ENCODE assay signal across 8 cellular contexts in the genomic region with DNA sequence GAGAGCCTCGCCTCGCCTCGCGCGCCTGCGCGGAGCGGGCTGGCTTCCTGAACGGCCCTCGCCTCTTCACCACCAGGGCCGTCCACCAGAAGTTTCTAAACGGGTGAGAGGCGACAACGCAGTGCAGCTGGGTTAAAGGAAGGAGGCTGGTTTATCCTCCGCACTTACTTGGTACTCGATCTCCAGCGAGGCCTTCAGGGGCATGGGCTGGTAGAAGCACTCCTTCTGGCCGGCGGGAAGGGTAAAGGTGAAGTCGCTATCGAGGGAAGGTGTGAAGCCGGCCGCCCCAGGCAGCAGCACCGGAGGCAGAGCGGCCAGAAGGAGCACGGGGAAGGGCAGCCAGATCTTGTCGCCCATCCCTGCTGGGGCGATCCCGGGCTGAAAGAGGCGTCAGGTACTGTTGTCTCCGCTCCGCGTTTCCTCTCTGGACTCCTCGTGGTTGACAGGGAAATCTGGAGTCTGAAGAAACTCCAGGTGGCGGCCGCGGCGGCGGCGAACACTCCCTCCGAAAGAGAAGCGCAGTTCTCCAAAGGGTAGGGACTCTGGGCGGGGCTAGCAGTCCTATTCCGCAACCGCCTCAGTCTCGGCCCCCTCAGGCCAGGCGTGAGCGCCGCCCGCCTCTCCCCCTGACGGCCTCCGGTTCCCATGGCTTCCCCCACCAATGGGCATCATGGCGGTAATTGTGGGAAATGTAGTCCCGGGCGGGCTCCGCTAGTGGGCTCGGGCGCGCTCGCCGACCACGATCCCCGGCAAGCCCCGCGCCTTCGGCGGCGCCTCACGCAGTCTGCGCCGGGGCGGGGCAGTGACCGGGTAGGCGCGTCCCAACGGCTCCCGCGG. TPM values are rescaled to one million over a fixed set of nuclear protein-coding genes. Genes with fewer than 3 reads are reported as not detected.
DNase-seq lines count a peak whose midpoint lies in the region; ATAC-seq and TF ChIP-seq lines count a peak whose summit lies in the region.

A gene (minus strand): TSS at position 528 of the 837 bp plus-strand sequence. CDS start 171 bp downstream, at position 357.

- H3K27me3 ChIP-seq in fibroblast of lung (ENCODE audit: control insufficient read depth, insufficient read depth, low read length): no peaks in the 10 kb centered on the region
- no peaks in the 10 kb centered on the region for H3K27me3 ChIP-seq in naive thymus-derived CD4-positive, alpha-beta T cell (ENCODE audit: control insufficient read depth in 2 of 2, insufficient read depth in 2 of 2, low read length in 2 of 2)

- POLR2A ChIA-PET in RWPE1 (lab: Yijun Ruan, JAX; ENCODE audit: low non-redundant PET): no interaction called here
- POLR2A ChIA-PET in naive thymus-derived CD4-positive, alpha-beta T cell (lab: Charles Lee): interaction anchor here (1.4 kb wide), 1 partner anchor 100 kb away, joined by 3 read pairs; a partner anchor contains a TSS

- peak within 1 kb of the TSS; percentile 99 for H3K27ac ChIP-seq in RWPE1
- peak within 1 kb of the TSS; percentile 99 for H3K27ac ChIP-seq in fibroblast of lung (ENCODE audit: insufficient read depth, low read length)
- peak within 1 kb of the TSS; percentile 91 for H3K27ac ChIP-seq in naive thymus-derived CD4-positive, alpha-beta T cell (ENCODE audit: low read depth, low read length)

- intact Hi-C loops in naive thymus-derived CD4-positive, alpha-beta T cell (cut with micrococcal nuclease): loop anchor here (1.0 to 10.0 kb wide), 25 partner anchors 9 to 1892 kb away; a partner anchor contains a TSS

- H3K79me2 ChIP-seq in fibroblast of lung (ENCODE audit: control insufficient read depth, insufficient read depth, low read length): peaks cover 61% of the 10 kb centered on the region

- no peaks in the 10 kb centered on the region for H3K36me3 ChIP-seq in fibroblast of lung (ENCODE audit: control insufficient read depth, insufficient read depth, low read length)
- peaks cover 0 to 7% (median 3%) of the 10 kb centered on the region in 3 experiments for H3K36me3 ChIP-seq in naive thymus-derived CD4-positive, alpha-beta T cell (ENCODE audit: control insufficient read depth in 2 of 3, insufficient read depth in 3 of 3, low read length in 3 of 3)

- H4K20me1 ChIP-seq in fibroblast of lung (ENCODE audit: control insufficient read depth, extremely low read depth, insufficient read depth, low read length): no peaks in the 10 kb centered on the region

- H2AFZ ChIP-seq in fibroblast of lung (ENCODE audit: low read length): peak within 1 kb of the TSS; percentile 61

- DNase-seq in ELR (ENCODE audit: low read depth) (peak; percentile 98), H4 (ENCODE audit: low spot score) (peak; percentile 94), LNCaP clone FGC (ENCODE audit: low read depth) (peak; percentile 93), RWPE1 (ENCODE audit: low spot score) (peak; percentile 91), fibroblast of lung (ENCODE audit: low read depth in 2 of 2) (peak; percentile 97 to 98)
- peak; percentile 94 to 97 (median 96) for DNase-seq in naive thymus-derived CD4-positive, alpha-beta T cell
- peak; percentile 97 for DNase-seq in stimulated activated naive B cell treated with anti-CD40 and anti-IgM and Interleukin-4, amounts not matched to agents 10 μg/mL and 1 μg/mL and 100 μg/mL, for 72 hours

- peaks cover 27% of the 10 kb centered on the region for H3K4me1 Mint-ChIP-seq in activated T-helper 17 cell treated with anti-CD3 and anti-CD28 coated beads, Interleukin-2, amount 50 U/mL, for 72 hours
- peaks cover 30 to 59% (median 47%) of the 10 kb centered on the region in 7 donors for H3K4me1 Mint-ChIP-seq in naive thymus-derived CD4-positive, alpha-beta T cell
- H3K4me1 Mint-ChIP-seq in stimulated activated naive B cell treated with anti-CD40 and anti-IgM and Interleukin-4, amounts not matched to agents 10 μg/mL and 1 μg/mL and 100 μg/mL, for 72 hours: peaks cover 18 to 54% of the 10 kb centered on the region in 2 donors

- H3K4me3 ChIP-seq in LNCaP clone FGC (ENCODE audit: low read depth, low read length) (peak within 1 kb of the TSS; percentile 75), fibroblast of lung (replicated peaks in 1 of 4; ENCODE audit: control extremely low read depth in 1 of 4, insufficient read depth in 1 of 4, low read depth in 3 of 4, low read length in 4 of 4) (peak within 1 kb of the TSS; percentile 90 to 99 (median 94))
- peak within 1 kb of the TSS; percentile 95 for H3K4me3 ChIP-seq in naive thymus-derived CD4-positive, alpha-beta T cell (ENCODE audit: low read length)

- H3K27ac Mint-ChIP-seq in activated T-helper 17 cell treated with anti-CD3 and anti-CD28 coated beads, Interleukin-2, amount 50 U/mL, for 72 hours: peak within 1 kb of the TSS; percentile 89
- H3K27ac Mint-ChIP-seq in naive thymus-derived CD4-positive, alpha-beta T cell: peak within 1 kb of the TSS; percentile 86 to 99 (median 97)
- H3K27ac Mint-ChIP-seq in stimulated activated naive B cell treated with anti-CD40 and anti-IgM and Interleukin-4, amounts not matched to agents 10 μg/mL and 1 μg/mL and 100 μg/mL, for 72 hours: peak within 1 kb of the TSS; percentile 99

- 0 out of 2 replicates have a peak, but pooled peaks have one; percentile 1 for TF ChIP-seq CTCF in LNCaP clone FGC (IDR thresholded peaks at IDR 0.05; ENCODE audit: control insufficient read depth, extremely low read depth, insufficient read depth)
- 0 out of 2 replicates have a peak, but pooled peaks have one; percentile 4 for TF ChIP-seq CTCF in RWPE1 (conservative IDR thresholded peaks at IDR 0.05; ENCODE audit: low read depth)
- peak; percentile 20 to 27 for TF ChIP-seq CTCF in fibroblast of lung (conservative IDR thresholded peaks at IDR 0.05 in 1 of 2, IDR thresholded peaks at IDR 0.05 in 1 of 2; ENCODE audit: low read depth in 1 of 2, low read length in 2 of 2)

- H3K4me1 ChIP-seq in fibroblast of lung (ENCODE audit: control insufficient read depth, extremely low read depth, insufficient read depth, low read length): peaks cover 2% of the 10 kb centered on the region
- peaks cover 24 to 30% of the 10 kb centered on the region in 2 donors for H3K4me1 ChIP-seq in naive thymus-derived CD4-positive, alpha-beta T cell (ENCODE audit: control insufficient read depth in 2 of 2, insufficient read depth in 2 of 2, low read length in 2 of 2)

- no peaks in the 10 kb centered on the region for H3K9me3 Mint-ChIP-seq in activated T-helper 17 cell treated with anti-CD3 and anti-CD28 coated beads, Interleukin-2, amount 50 U/mL, for 72 hours
- H3K9me3 Mint-ChIP-seq in naive thymus-derived CD4-positive, alpha-beta T cell: no peaks in the 10 kb centered on the region
- H3K9me3 Mint-ChIP-seq in stimulated activated naive B cell treated with anti-CD40 and anti-IgM and Interleukin-4, amounts not matched to agents 10 μg/mL and 1 μg/mL and 100 μg/mL, for 72 hours: no peaks in the 10 kb centered on the region

- H3K36me3 Mint-ChIP-seq in activated T-helper 17 cell treated with anti-CD3 and anti-CD28 coated beads, Interleukin-2, amount 50 U/mL, for 72 hours (ENCODE audit: low read depth): peaks cover 65% of the 10 kb centered on the region
- H3K36me3 Mint-ChIP-seq in naive thymus-derived CD4-positive, alpha-beta T cell: peaks cover 0 to 21% (median 0%) of the 10 kb centered on the region in 5 donors
- H3K36me3 Mint-ChIP-seq in stimulated activated naive B cell treated with anti-CD40 and anti-IgM and Interleukin-4, amounts not matched to agents 10 μg/mL and 1 μg/mL and 100 μg/mL, for 72 hours: peaks cover 12 to 24% of the 10 kb centered on the region in 2 donors

- H3K4me3 Mint-ChIP-seq in activated T-helper 17 cell treated with anti-CD3 and anti-CD28 coated beads, Interleukin-2, amount 50 U/mL, for 72 hours: peak within 1 kb of the TSS; percentile 85
- H3K4me3 Mint-ChIP-seq in naive thymus-derived CD4-positive, alpha-beta T cell: peak within 1 kb of the TSS; percentile 91 to 98 (median 94)
- H3K4me3 Mint-ChIP-seq in stimulated activated naive B cell treated with anti-CD40 and anti-IgM and Interleukin-4, amounts not matched to agents 10 μg/mL and 1 μg/mL and 100 μg/mL, for 72 hours: peak within 1 kb of the TSS; percentile 97

- H3K27me3 Mint-ChIP-seq in activated T-helper 17 cell treated with anti-CD3 and anti-CD28 coated beads, Interleukin-2, amount 50 U/mL, for 72 hours: no peaks in the 10 kb centered on the region
- no peaks in the 10 kb centered on the region for H3K27me3 Mint-ChIP-seq in naive thymus-derived CD4-positive, alpha-beta T cell
- no peaks in the 10 kb centered on the region for H3K27me3 Mint-ChIP-seq in stimulated activated naive B cell treated with anti-CD40 and anti-IgM and Interleukin-4, amounts not matched to agents 10 μg/mL and 1 μg/mL and 100 μg/mL, for 72 hours

- H3K9ac ChIP-seq in fibroblast of lung (ENCODE audit: insufficient read depth, low read length): peak within 1 kb of the TSS; percentile 99

- H3K4me2 ChIP-seq in fibroblast of lung (ENCODE audit: extremely low read depth, insufficient read depth, low read length): peak within 1 kb of the TSS; percentile 80

- H3K9me3 ChIP-seq in fibroblast of lung (ENCODE audit: control insufficient read depth, insufficient read depth, low read depth, low read length): no peaks in the 10 kb centered on the region
- no peaks in the 10 kb centered on the region for H3K9me3 ChIP-seq in naive thymus-derived CD4-positive, alpha-beta T cell (ENCODE audit: control insufficient read depth in 2 of 3, low read length in 3 of 3)

- peak; percentile 82 for ATAC-seq in activated T-helper 17 cell treated with anti-CD3 and anti-CD28 coated beads, Interleukin-2, amount 50 U/mL, for 72 hours (replicated peaks)
- ATAC-seq in naive thymus-derived CD4-positive, alpha-beta T cell: peak; percentile 89
- peak; percentile 87 to 89 for ATAC-seq in stimulated activated naive B cell treated with anti-CD40 and anti-IgM and Interleukin-4, amounts not matched to agents 10 μg/mL and 1 μg/mL and 100 μg/mL, for 72 hours (replicated peaks)

- CTCF ChIA-PET in RWPE1 (lab: Yijun Ruan, JAX): no interaction called here
- CTCF ChIA-PET in naive thymus-derived CD4-positive, alpha-beta T cell (lab: Charles Lee): no interaction called here

RNA-seq across cellular contexts. Expression of the gene that starts here (rescaled TPM):
- total RNA-seq in H4 (2014; rRNA removed; shearing (Covaris generic)): 31.7 and 36.6 TPM in 2 replicates
- 10 to 100 TPM; 37.6 to 43.1 TPM for total RNA-seq in activated T-helper 17 cell treated with anti-CD3 and anti-CD28 coated beads, Interleukin-2, amount 50 U/mL, for 72 hours
- 65.2 and 82.6 TPM in 2 replicates for total RNA-seq in fibroblast of lung
- polyA plus RNA-seq in fibroblast of lung: 54.7 and 56.0 TPM in 2 replicates
- 41.3 and 43.2 TPM in 2 replicates for polyA plus RNA-seq in fibroblast of lung (2012)
- 7.7 and 8.0 TPM in 2 replicates for polyA minus RNA-seq in fibroblast of lung (ENCODE audit: low replicate concordance)
- 10 to 100 TPM; 37.8 to 60.0 (median 47.4) TPM for total RNA-seq in naive thymus-derived CD4-positive, alpha-beta T cell
- 10 to 100 TPM; 17.6 to 20.0 TPM for polyA plus RNA-seq in naive thymus-derived CD4-positive, alpha-beta T cell

Comparison
In these comparisons a context has a peak if more than half of its experiments do, and no peak if none do; other contexts are left out.
1. Peak in every context shown above with its lines: DNase-seq, ATAC-seq, H3K4me3 ChIP-seq and H3K27ac ChIP-seq.